1 cellular context compared by ENCODE assay signal in the genomic region with DNA sequence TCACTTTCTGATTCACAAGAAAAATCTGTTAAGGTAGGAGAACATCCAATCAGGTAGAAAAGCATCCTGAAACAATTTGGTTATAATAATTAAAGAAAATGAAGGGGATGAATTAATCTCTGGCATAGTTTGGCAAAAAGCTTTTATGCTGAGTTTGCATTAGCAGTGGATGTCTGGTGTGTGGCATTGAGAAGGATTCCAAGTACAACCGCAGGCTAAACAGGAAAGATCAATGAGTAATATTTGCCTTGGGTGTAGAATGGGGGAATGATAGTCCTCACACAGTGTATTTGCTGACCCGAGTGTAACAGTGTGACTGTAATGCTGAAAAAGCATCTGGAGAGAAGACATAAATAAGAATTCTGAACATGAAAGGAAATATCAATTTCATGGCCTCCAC.
TF ChIP-seq lines count a peak whose summit lies in the region.

No MANE protein-coding gene starts in this region.

TF ChIP-seq in HepG2, 621 proteins besides CTCF, POLR2A, EP300 and RAD21 (continued from another document):
- TF ChIP-seq, protein P1, sequence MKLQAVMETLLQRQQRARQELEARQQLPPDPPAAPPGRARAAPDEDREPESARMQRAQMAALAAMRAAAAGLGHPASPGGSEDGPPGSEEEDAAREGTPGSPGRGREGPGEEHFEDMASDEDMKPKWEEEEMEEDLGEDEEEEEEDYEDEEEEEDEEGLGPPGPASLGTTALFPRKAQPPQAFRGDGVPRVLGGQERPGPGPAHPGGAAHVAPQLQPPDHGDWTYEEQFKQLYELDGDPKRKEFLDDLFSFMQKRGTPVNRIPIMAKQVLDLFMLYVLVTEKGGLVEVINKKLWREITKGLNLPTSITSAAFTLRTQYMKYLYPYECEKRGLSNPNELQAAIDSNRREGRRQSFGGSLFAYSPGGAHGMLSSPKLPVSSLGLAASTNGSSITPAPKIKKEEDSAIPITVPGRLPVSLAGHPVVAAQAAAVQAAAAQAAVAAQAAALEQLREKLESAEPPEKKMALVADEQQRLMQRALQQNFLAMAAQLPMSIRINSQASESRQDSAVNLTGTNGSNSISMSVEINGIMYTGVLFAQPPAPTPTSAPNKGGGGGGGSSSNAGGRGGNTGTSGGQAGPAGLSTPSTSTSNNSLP (IDR thresholded peaks at IDR 0.05; ENCODE audit: low read depth, low read length) = peak; percentile 58
